In the genomic region with DNA sequence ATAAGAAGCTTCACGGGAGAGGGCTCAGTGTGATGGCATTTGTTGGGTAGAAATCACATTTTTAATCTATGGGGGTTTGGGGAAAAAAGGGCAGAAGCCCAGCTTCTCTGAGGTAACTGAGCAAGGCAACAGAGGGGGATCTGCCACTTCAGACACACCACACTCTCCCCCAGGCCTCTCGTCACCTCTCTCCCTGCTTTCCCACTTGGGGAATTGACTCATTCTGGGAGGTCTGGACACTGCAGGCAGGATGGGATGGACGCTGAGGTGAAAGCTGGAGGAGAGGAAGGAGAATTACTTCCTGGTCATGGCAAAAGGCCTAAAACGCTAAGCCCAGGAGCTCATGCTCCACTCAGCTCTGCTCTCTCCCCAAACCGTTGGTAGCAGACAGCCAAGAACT, we compare ENCODE assay signal across 7 cellular contexts. TPM values are rescaled to one million over a fixed set of nuclear protein-coding genes. Genes with fewer than 3 reads are reported as not detected.
DNase-seq lines count a peak whose midpoint lies in the region; ATAC-seq and TF ChIP-seq lines count a peak whose summit lies in the region.

No MANE protein-coding gene starts in this region.

- peaks cover 3% of the 10 kb centered on the region for H3K36me3 Mint-ChIP-seq in activated T-helper 1 cell treated with anti-CD3 and anti-CD28 coated beads, Interleukin-12 subunit alpha, Interleukin-12 subunit beta, Interleukin-2, Interleukin-4 antibody, amounts not matched to agents 30 ng/mL and 10 ng/mL and 1 ng/mL, durations not matched to agents 14 hours and 24 hours and 36 hours (ENCODE audit: low read depth)
- peaks cover 9% of the 10 kb centered on the region for H3K36me3 Mint-ChIP-seq in stimulated activated memory B cell treated with anti-CD40 and anti-IgM and Interleukin-4, amounts not matched to agents 10 μg/mL and 1 μg/mL and 100 μg/mL, for 72 hours

- no peak for ATAC-seq in IMR-90 (ENCODE audit: low read depth)
- ATAC-seq in stimulated activated memory B cell treated with anti-CD40 and anti-IgM and Interleukin-4, amounts not matched to agents 10 μg/mL and 1 μg/mL and 100 μg/mL, for 72 hours, result no peak
- no peak for ATAC-seq in GM18498 (IDR thresholded peaks at IDR 0.05; ENCODE audit: unreplicated experiment)

- in situ Hi-C loops in IMR-90 (cut with MboI; ENCODE audit: low sequenced_read_pairs), result no loop called here

- peak overlapping the region; percentile 85 for H2AFZ ChIP-seq in IMR-90 (replicated peaks; ENCODE audit: low read length, poor library complexity)

- peak overlapping the region; percentile 89 for H4K91ac ChIP-seq in IMR-90 (ENCODE audit: insufficient read depth, low read depth, low read length)

- no peaks in the 10 kb centered on the region for H4K20me1 ChIP-seq in IMR-90 (ENCODE audit: insufficient read depth, low read length)

- no peaks in the 10 kb centered on the region for H3K36me3 ChIP-seq in IMR-90 (ENCODE audit: control insufficient read depth, insufficient read depth, low read length)

- 0 out of 2 replicates have a peak overlapping the region, but pooled peaks have one; percentile 4 for H4K5ac ChIP-seq in IMR-90 (ENCODE audit: low read depth, low read length)

- peak overlapping the region; percentile 95 for H2BK120ac ChIP-seq in IMR-90 (ENCODE audit: low read depth, low read length)

- H3K27ac ChIP-seq in IMR-90 (ENCODE audit: insufficient read depth, low read length), result no peak overlapping the region; the same call in 1 of the 2 replicates

- H3K79me1 ChIP-seq in IMR-90 (ENCODE audit: low read depth in 1 of 2, low read length in 2 of 2), result no peaks in the 10 kb centered on the region

- peak overlapping the region; percentile 42; the same call in 1 of the 2 replicates for H3K18ac ChIP-seq in IMR-90 (ENCODE audit: low read depth, low read length)

- 0 out of 2 replicates have a peak overlapping the region, but pooled peaks have one; percentile 24 for H3K56ac ChIP-seq in IMR-90 (ENCODE audit: extremely low read depth, insufficient read depth, low read length)

- H3K4me1 ChIP-seq in IMR-90 (ENCODE audit: control insufficient read depth, insufficient read depth, low read length), result peaks cover 6% of the 10 kb centered on the region; the same call in 1 of the 2 replicates

- intact Hi-C loops in IMR-90 (cut with micrococcal nuclease), result no loop called here
- intact Hi-C loops in activated T-helper 1 cell treated with anti-CD3 and anti-CD28 coated beads, Interleukin-12 subunit alpha, Interleukin-12 subunit beta, Interleukin-2, Interleukin-4 antibody, amounts not matched to agents 30 ng/mL and 10 ng/mL and 1 ng/mL, durations not matched to agents 14 hours and 24 hours and 36 hours (cut with micrococcal nuclease), result loop anchor here (1.0 to 2.0 kb wide), 7 partner anchors 28 to 473 kb away; no protein-coding TSS in a partner anchor

- H3K9me1 ChIP-seq in IMR-90 (ENCODE audit: insufficient read depth, low read length), result peaks cover 10% of the 10 kb centered on the region

- dilution Hi-C loops in IMR-90 (cut with HindIII; ENCODE audit: low sequenced_read_pairs, unreplicated experiment), result no loop called here

- H3K9me3 ChIP-seq in IMR-90 (ENCODE audit: control insufficient read depth, insufficient read depth, low read length), result no peaks in the 10 kb centered on the region
- H3K9me3 ChIP-seq in iPS-18c (ENCODE audit: control insufficient read depth, insufficient read depth, low read length), result no peaks in the 10 kb centered on the region

- no peak overlapping the region for H2BK5ac ChIP-seq in IMR-90 (ENCODE audit: low read depth, low read length, poor library complexity, severe bottlenecking)

- H3K4me3 ChIP-seq in IMR-90 (ENCODE audit: insufficient read depth, low read depth, low read length) (no peak overlapping the region), iPS-18c (ENCODE audit: insufficient read depth, low read depth, low read length) (0 out of 2 replicates have a peak overlapping the region, but pooled peaks have one; percentile 4)

- peak overlapping the region; percentile 77 for H2AK9ac ChIP-seq in IMR-90 (replicated peaks; ENCODE audit: low read depth, low read length, poor library complexity)

- peaks cover 38% of the 10 kb centered on the region for H3K4me1 Mint-ChIP-seq in activated T-helper 1 cell treated with anti-CD3 and anti-CD28 coated beads, Interleukin-12 subunit alpha, Interleukin-12 subunit beta, Interleukin-2, Interleukin-4 antibody, amounts not matched to agents 30 ng/mL and 10 ng/mL and 1 ng/mL, durations not matched to agents 14 hours and 24 hours and 36 hours (ENCODE audit: low read depth)
- H3K4me1 Mint-ChIP-seq in stimulated activated memory B cell treated with anti-CD40 and anti-IgM and Interleukin-4, amounts not matched to agents 10 μg/mL and 1 μg/mL and 100 μg/mL, for 72 hours, result peaks cover 34% of the 10 kb centered on the region

- TF ChIP-seq CTCF in IMR-90 (conservative IDR thresholded peaks at IDR 0.05; ENCODE audit: low read depth, low read length), result no peak

- peak overlapping the region; percentile 68 for H3K4me3 Mint-ChIP-seq in activated T-helper 1 cell treated with anti-CD3 and anti-CD28 coated beads, Interleukin-12 subunit alpha, Interleukin-12 subunit beta, Interleukin-2, Interleukin-4 antibody, amounts not matched to agents 30 ng/mL and 10 ng/mL and 1 ng/mL, durations not matched to agents 14 hours and 24 hours and 36 hours
- peak overlapping the region; percentile 46 for H3K4me3 Mint-ChIP-seq in stimulated activated memory B cell treated with anti-CD40 and anti-IgM and Interleukin-4, amounts not matched to agents 10 μg/mL and 1 μg/mL and 100 μg/mL, for 72 hours

- 83% methylated on average over 1 of the region's 5 CpGs; no CpG with 5 or more reads in 1 of the 2 experiments for WGBS in IMR-90 (ENCODE audit: extremely low coverage in 2 of 2, insufficient read length in 1 of 2), 2 experiments

- peak overlapping the region; percentile 48 to 74 for H4K8ac ChIP-seq in IMR-90 (ENCODE audit: low read depth in 2 of 2, low read length in 2 of 2)

- H3K14ac ChIP-seq in IMR-90 (replicated peaks; ENCODE audit: low read depth, low read length), result peak overlapping the region; percentile 83

- no TSS peak for BruUV-seq in IMR-90 (replicated peaks; lab: Mats Ljungman, UMichigan)

- 0 out of 2 replicates have a peak overlapping the region, but pooled peaks have one; percentile 24 for H3K23ac ChIP-seq in IMR-90 (ENCODE audit: low read depth, low read length)

- DNase-seq in IMR-90, result no peak
- no peak for DNase-seq in activated T-helper 1 cell treated with anti-CD3 and anti-CD28 coated beads, Interleukin-12 subunit alpha, Interleukin-12 subunit beta, Interleukin-2, Interleukin-4 antibody, amounts not matched to agents 30 ng/mL and 10 ng/mL and 1 ng/mL, durations not matched to agents 14 hours and 24 hours and 36 hours (ENCODE audit: low spot score)
- no peak for DNase-seq in COR-L47 (lab: John Stamatoyannopoulos, UW)
- DNase-seq in SKM-1 treated with dmso at 0.1 percent for 144 hours (lab: John Stamatoyannopoulos, UW; ENCODE audit: unreplicated experiment), result no peak

- CTCF ChIA-PET in IMR-90 (lab: Yijun Ruan, JAX), result no interaction called here

- TF ChIP-seq POLR2A in IMR-90 (IDR thresholded peaks at IDR 0.05; ENCODE audit: low read depth, low read length), result no peak

- no peaks in the 10 kb centered on the region for H3K9me3 Mint-ChIP-seq in activated T-helper 1 cell treated with anti-CD3 and anti-CD28 coated beads, Interleukin-12 subunit alpha, Interleukin-12 subunit beta, Interleukin-2, Interleukin-4 antibody, amounts not matched to agents 30 ng/mL and 10 ng/mL and 1 ng/mL, durations not matched to agents 14 hours and 24 hours and 36 hours
- no peaks in the 10 kb centered on the region for H3K9me3 Mint-ChIP-seq in stimulated activated memory B cell treated with anti-CD40 and anti-IgM and Interleukin-4, amounts not matched to agents 10 μg/mL and 1 μg/mL and 100 μg/mL, for 72 hours

- peak overlapping the region; percentile 86 for H3K4ac ChIP-seq in IMR-90 (ENCODE audit: low read depth, low read length)

- no peak for TF ChIP-seq RAD21 in IMR-90 (IDR thresholded peaks at IDR 0.05; ENCODE audit: low read length)

- H3K27me3 Mint-ChIP-seq in activated T-helper 1 cell treated with anti-CD3 and anti-CD28 coated beads, Interleukin-12 subunit alpha, Interleukin-12 subunit beta, Interleukin-2, Interleukin-4 antibody, amounts not matched to agents 30 ng/mL and 10 ng/mL and 1 ng/mL, durations not matched to agents 14 hours and 24 hours and 36 hours (ENCODE audit: insufficient read depth), result no peaks in the 10 kb centered on the region
- H3K27me3 Mint-ChIP-seq in stimulated activated memory B cell treated with anti-CD40 and anti-IgM and Interleukin-4, amounts not matched to agents 10 μg/mL and 1 μg/mL and 100 μg/mL, for 72 hours, result no peaks in the 10 kb centered on the region

- peak overlapping the region; percentile 92 for H2BK20ac ChIP-seq in IMR-90 (ENCODE audit: low read depth, low read length)

- peak overlapping the region; percentile 92 for H2BK15ac ChIP-seq in IMR-90 (ENCODE audit: low read depth, low read length)

- H3K4me2 ChIP-seq in IMR-90 (ENCODE audit: low read depth, low read length), result no peak overlapping the region

- peaks cover 11% of the 10 kb centered on the region for H3K27me3 ChIP-seq in IMR-90 (ENCODE audit: control insufficient read depth, insufficient read depth, low read length)

- H2AK5ac ChIP-seq in IMR-90 (ENCODE audit: low read depth, low read length), result peak overlapping the region; percentile 61

- peak overlapping the region; percentile 90 for H3K27ac Mint-ChIP-seq in activated T-helper 1 cell treated with anti-CD3 and anti-CD28 coated beads, Interleukin-12 subunit alpha, Interleukin-12 subunit beta, Interleukin-2, Interleukin-4 antibody, amounts not matched to agents 30 ng/mL and 10 ng/mL and 1 ng/mL, durations not matched to agents 14 hours and 24 hours and 36 hours
- peak overlapping the region; percentile 98 for H3K27ac Mint-ChIP-seq in stimulated activated memory B cell treated with anti-CD40 and anti-IgM and Interleukin-4, amounts not matched to agents 10 μg/mL and 1 μg/mL and 100 μg/mL, for 72 hours

- no peak overlapping the region for H3K9ac ChIP-seq in IMR-90 (ENCODE audit: low read depth, low read length)

- POLR2A ChIA-PET in IMR-90 (lab: Charles Lee; ENCODE audit: unreplicated experiment), result interaction anchor here (0.6 kb wide), 1 partner anchor 280 kb away, joined by 4 read pairs; no protein-coding TSS in a partner anchor

TF ChIP-seq in IMR-90, 13 proteins besides CTCF, POLR2A, EP300 and RAD21 (continues in another document):
- TF ChIP-seq NFE2L2 (IDR thresholded peaks at IDR 0.05; ENCODE audit: low read depth, low read length), result no peak
- TF ChIP-seq MXI1 (IDR thresholded peaks at IDR 0.05; ENCODE audit: borderline replicate concordance, low read depth, low read length), result no peak
- no peak for TF ChIP-seq CHD1 (IDR thresholded peaks at IDR 0.05; ENCODE audit: low read depth, low read length)

RNA-seq across cellular contexts. Expression of a gene that starts 33.2 kb away (rescaled TPM):
- total RNA-seq in IMR-90 (2012; rRNA removed), result under 0.01 TPM in 2 replicates
- polyA plus RNA-seq in IMR-90 (2012; rRNA removed), result 0.03 and 0.07 TPM in 2 replicates
- polyA plus RNA-seq in IMR-90 (2012; cell fraction: cytosol; rRNA removed), result 0.04 TPM in 1 of 2 replicates, not detected in the other
- polyA plus RNA-seq in IMR-90 (2012; cell fraction: nucleus; rRNA removed; ENCODE audit: low replicate concordance), result 0.11 and 0.22 TPM in 2 replicates
- total RNA-seq in activated T-helper 1 cell treated with anti-CD3 and anti-CD28 coated beads, Interleukin-12 subunit alpha, Interleukin-12 subunit beta, Interleukin-2, Interleukin-4 antibody, amounts not matched to agents 30 ng/mL and 10 ng/mL and 1 ng/mL, durations not matched to agents 14 hours and 24 hours and 36 hours, result 0.29 and 0.54 TPM in 2 replicates
